1 cellular context compared by ENCODE assay signal in the genomic region with DNA sequence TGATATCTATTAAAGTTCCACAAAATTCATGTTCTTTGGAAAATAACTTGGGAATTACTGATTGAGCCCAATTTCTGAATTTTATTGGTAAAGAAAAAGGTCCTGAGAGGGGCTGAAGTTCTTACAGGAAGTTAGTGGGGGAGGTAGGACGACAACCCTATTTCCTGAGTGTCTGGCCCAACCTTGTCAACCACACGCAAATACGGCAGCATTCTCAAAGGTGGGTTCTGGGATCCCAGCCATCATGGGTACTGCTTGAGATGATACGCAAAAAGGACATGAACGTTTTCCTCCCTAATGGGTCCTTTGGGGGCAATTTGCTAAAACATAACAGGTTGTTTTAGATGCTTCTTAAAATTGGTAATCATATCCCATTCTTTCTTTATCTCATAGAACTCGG.
TF ChIP-seq lines count a peak whose summit lies in the region.

No MANE protein-coding gene starts in this region.

TF ChIP-seq in SK-N-SH, 30 proteins besides CTCF, POLR2A, EP300 and RAD21 (continued from another document):
- TF ChIP-seq, protein P1, sequence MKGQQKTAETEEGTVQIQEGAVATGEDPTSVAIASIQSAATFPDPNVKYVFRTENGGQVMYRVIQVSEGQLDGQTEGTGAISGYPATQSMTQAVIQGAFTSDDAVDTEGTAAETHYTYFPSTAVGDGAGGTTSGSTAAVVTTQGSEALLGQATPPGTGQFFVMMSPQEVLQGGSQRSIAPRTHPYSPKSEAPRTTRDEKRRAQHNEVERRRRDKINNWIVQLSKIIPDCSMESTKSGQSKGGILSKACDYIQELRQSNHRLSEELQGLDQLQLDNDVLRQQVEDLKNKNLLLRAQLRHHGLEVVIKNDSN (IDR thresholded peaks at IDR 0.05; ENCODE audit: borderline replicate concordance, low read depth): no peak
- TF ChIP-seq, protein P2, sequence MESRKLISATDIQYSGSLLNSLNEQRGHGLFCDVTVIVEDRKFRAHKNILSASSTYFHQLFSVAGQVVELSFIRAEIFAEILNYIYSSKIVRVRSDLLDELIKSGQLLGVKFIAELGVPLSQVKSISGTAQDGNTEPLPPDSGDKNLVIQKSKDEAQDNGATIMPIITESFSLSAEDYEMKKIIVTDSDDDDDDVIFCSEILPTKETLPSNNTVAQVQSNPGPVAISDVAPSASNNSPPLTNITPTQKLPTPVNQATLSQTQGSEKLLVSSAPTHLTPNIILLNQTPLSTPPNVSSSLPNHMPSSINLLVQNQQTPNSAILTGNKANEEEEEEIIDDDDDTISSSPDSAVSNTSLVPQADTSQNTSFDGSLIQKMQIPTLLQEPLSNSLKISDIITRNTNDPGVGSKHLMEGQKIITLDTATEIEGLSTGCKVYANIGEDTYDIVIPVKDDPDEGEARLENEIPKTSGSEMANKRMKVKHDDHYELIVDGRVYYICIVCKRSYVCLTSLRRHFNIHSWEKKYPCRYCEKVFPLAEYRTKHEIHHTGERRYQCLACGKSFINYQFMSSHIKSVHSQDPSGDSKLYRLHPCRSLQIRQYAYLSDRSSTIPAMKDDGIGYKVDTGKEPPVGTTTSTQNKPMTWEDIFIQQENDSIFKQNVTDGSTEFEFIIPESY (IDR thresholded peaks at IDR 0.05; ENCODE audit: borderline replicate concordance, low read depth): no peak
- TF ChIP-seq FOXM1 (IDR thresholded peaks at IDR 0.05; ENCODE audit: low read depth): no peak
- no peak for TF ChIP-seq RCOR1 (IDR thresholded peaks at IDR 0.05; ENCODE audit: low read length)
- TF ChIP-seq FOXJ3 (CRISPR knock-in tag; IDR thresholded peaks at IDR 0.05): no peak
- no peak for TF ChIP-seq GABPA (IDR thresholded peaks at IDR 0.05; ENCODE audit: low read depth)
- TF ChIP-seq TCF12 (IDR thresholded peaks at IDR 0.05): no peak
- TF ChIP-seq GATA2 (CRISPR knock-in tag; IDR thresholded peaks at IDR 0.05): no peak
